9 cellular contexts compared by ENCODE assay signal in genomic region chr20:51528263-51529026, GRCh38. TPM values are rescaled to one million over a fixed set of nuclear protein-coding genes. Genes with fewer than 3 reads are reported as not detected.
DNase-seq lines count a peak whose midpoint lies in the region; ATAC-seq lines count a peak whose summit lies in the region.
"Had no signal": no experiment of that assay in that cellular context is flagged by ENCODE, and none has a peak within 500 bp of the region (broad histone marks: within the 10 kb centered on the region; RNA-seq: fewer than 3 reads in every experiment).

No MANE protein-coding gene starts in this region.

- CTCF ChIA-PET in activated CD4-positive, alpha-beta memory T cell treated with anti-CD3 and anti-CD28 coated beads, Interleukin-2, amount 10 ng/mL, durations not matched to agents 7 days and 5 days (lab: Charles Lee) = interaction anchor here (0.5 to 1.9 kb wide), 4 partner anchors 12 to 541 kb away, joined by 3 to 6 read pairs (median 5); no protein-coding TSS in a partner anchor

- POLR2A ChIA-PET in activated CD4-positive, alpha-beta memory T cell treated with anti-CD3 and anti-CD28 coated beads, Interleukin-2, amount 10 ng/mL, durations not matched to agents 7 days and 5 days (lab: Charles Lee) = interaction anchor here (1.0 to 5.8 kb wide), 4 partner anchors 13 to 116 kb away, joined by 4 to 56 read pairs (median 18); partner anchors contain the start of gene NFATC2

- peaks cover 91% of the 10 kb centered on the region for H3K4me1 Mint-ChIP-seq in activated CD4-positive, alpha-beta memory T cell treated with anti-CD3 and anti-CD28 coated beads, Interleukin-2, amount 10 ng/mL, durations not matched to agents 7 days and 5 days
- H3K4me1 Mint-ChIP-seq in memory B cell = peaks cover 66% of the 10 kb centered on the region

- no peaks in the 10 kb centered on the region for H3K27me3 Mint-ChIP-seq in activated CD4-positive, alpha-beta memory T cell treated with anti-CD3 and anti-CD28 coated beads, Interleukin-2, amount 10 ng/mL, durations not matched to agents 7 days and 5 days
- no peaks in the 10 kb centered on the region for H3K27me3 Mint-ChIP-seq in memory B cell

- peak; percentile 26 for ATAC-seq in HG03108 (IDR thresholded peaks at IDR 0.05; ENCODE audit: unreplicated experiment)
- peak; percentile 48 for ATAC-seq in memory B cell (ENCODE audit: low read depth)
- peak; percentile 19 for ATAC-seq in stimulated activated naive CD8-positive, alpha-beta T cell treated with anti-CD3 and anti-CD28 coated beads, Interleukin-15, Interleukin-2, amounts not matched to agents 100 U/mL and 50 U/mL, for 24 hours

- no peaks in the 10 kb centered on the region for H3K9me3 Mint-ChIP-seq in activated CD4-positive, alpha-beta memory T cell treated with anti-CD3 and anti-CD28 coated beads, Interleukin-2, amount 10 ng/mL, durations not matched to agents 7 days and 5 days
- no peaks in the 10 kb centered on the region for H3K9me3 Mint-ChIP-seq in memory B cell

- peak overlapping the region; percentile 68 for H3K4me3 Mint-ChIP-seq in activated CD4-positive, alpha-beta memory T cell treated with anti-CD3 and anti-CD28 coated beads, Interleukin-2, amount 10 ng/mL, durations not matched to agents 7 days and 5 days
- peak overlapping the region; percentile 67 for H3K4me3 Mint-ChIP-seq in memory B cell

- peaks cover 54% of the 10 kb centered on the region for H3K36me3 Mint-ChIP-seq in activated CD4-positive, alpha-beta memory T cell treated with anti-CD3 and anti-CD28 coated beads, Interleukin-2, amount 10 ng/mL, durations not matched to agents 7 days and 5 days (ENCODE audit: low read depth)
- peaks cover 7% of the 10 kb centered on the region for H3K36me3 Mint-ChIP-seq in memory B cell

- H3K27ac Mint-ChIP-seq in activated CD4-positive, alpha-beta memory T cell treated with anti-CD3 and anti-CD28 coated beads, Interleukin-2, amount 10 ng/mL, durations not matched to agents 7 days and 5 days = peak overlapping the region; percentile 91
- H3K27ac Mint-ChIP-seq in memory B cell = peak overlapping the region; percentile 97

- peak; percentile 44 for DNase-seq in activated CD4-positive, alpha-beta memory T cell treated with anti-CD3 and anti-CD28 coated beads, Interleukin-2, amount 10 ng/mL, durations not matched to agents 7 days and 5 days
- DNase-seq in memory B cell (ENCODE audit: low spot score in 2 of 2) (no peak), HCEC 1CT (no peak), DMS153 (lab: John Stamatoyannopoulos, UW) (no peak), SW 1271 (lab: John Stamatoyannopoulos, UW) (no peak)
- DNase-seq in stimulated activated naive CD8-positive, alpha-beta T cell treated with anti-CD3 and anti-CD28 coated beads, Interleukin-15, Interleukin-2, amounts not matched to agents 100 U/mL and 50 U/mL, for 24 hours = peak; percentile 64
- DNase-seq: NCI-H1105, SHP77 treated with DMSO at 0.1 percent for 48 hours had no signal

RNA-seq across cellular contexts. Expression of gene NFATC2, which starts 14.1 kb away (rescaled TPM):
- 10 to 100 TPM; 53.3 to 56.9 TPM for total RNA-seq in activated CD4-positive, alpha-beta memory T cell treated with anti-CD3 and anti-CD28 coated beads, Interleukin-2, amount 10 ng/mL, durations not matched to agents 7 days and 5 days

Comparison
In these comparisons a context has a peak if more than half of its experiments do, and no peak if none do; other contexts are left out.
1. DNase-seq: peak in activated CD4-positive, alpha-beta memory T cell treated with anti-CD3 and anti-CD28 coated beads, Interleukin-2, amount 10 ng/mL, durations not matched to agents 7 days and 5 days (single experiment) and stimulated activated naive CD8-positive, alpha-beta T cell treated with anti-CD3 and anti-CD28 coated beads, Interleukin-15, Interleukin-2, amounts not matched to agents 100 U/mL and 50 U/mL, for 24 hours (single experiment); none in memory B cell (0 of 2), HCEC 1CT (single experiment), DMS153 (single experiment) and SW 1271 (0 of 2).
2. Peak in every context shown above with its lines, with median percentiles within 50 percentile points of each other: ATAC-seq.